ENCODE assay signal across 10 cellular contexts in genomic region chrX:153764786-153765137, GRCh38. TPM values are rescaled to one million over a fixed set of nuclear protein-coding genes. Genes with fewer than 3 reads are reported as not detected.
DNase-seq lines count a peak whose midpoint lies in the region; FAIRE-seq and TF ChIP-seq lines count a peak whose summit lies in the region.
"Had no signal": no experiment of that assay in that cellular context is flagged by ENCODE, and none has a peak within 500 bp of the region (broad histone marks: within the 10 kb centered on the region; RNA-seq: fewer than 3 reads in every experiment).

No MANE protein-coding gene starts in this region.

- no peak for TF ChIP-seq CTCF in AG10803 (conservative IDR thresholded peaks at IDR 0.05; ENCODE audit: low read length)
- TF ChIP-seq CTCF in adrenal gland (IDR thresholded peaks at IDR 0.05), result no peak
- no peak for TF ChIP-seq CTCF in kidney (IDR thresholded peaks at IDR 0.05; ENCODE audit: borderline replicate concordance, extremely low read depth, insufficient read depth)

- H3K27me3 ChIP-seq in adrenal gland, result no peaks in the 10 kb centered on the region
- H3K27me3 ChIP-seq in mesenchymal stem cell (ENCODE audit: control insufficient read depth in 1 of 2, insufficient read depth in 1 of 2, low read length in 2 of 2), result peaks cover 0 to 2% of the 10 kb centered on the region in 2 experiments

- H4K8ac ChIP-seq in mesenchymal stem cell (ENCODE audit: low read length), result peak overlapping the region; percentile 72

- DNase-seq in AG10803 (ENCODE audit: low read depth) (no peak), adrenal gland (peak in 2 of 7 donors; percentile 13 to 17), mesenchymal stem cell (no peak), DMS153 (lab: John Stamatoyannopoulos, UW) (no peak), kidney (no peak), HPDE6-E6E7 (ENCODE audit: extremely low spot score) (no peak)
- DNase-seq: NCI-H2081 treated with DMSO at 0.1 percent for 48 hours had no signal

- peak overlapping the region in 1 of 2 experiments; percentile 96 for H3K14ac ChIP-seq in mesenchymal stem cell (ENCODE audit: low read length in 2 of 2)

- peak overlapping the region in 1 of 2 experiments; percentile 63 for H2BK12ac ChIP-seq in mesenchymal stem cell (ENCODE audit: low read length in 2 of 2)

- H3K23ac ChIP-seq in mesenchymal stem cell (ENCODE audit: low read length in 2 of 2), result peak overlapping the region in 1 of 2 experiments; percentile 9

- H3K27ac ChIP-seq in adrenal gland, result peak overlapping the region; percentile 7 to 87 (median 75)
- H3K27ac ChIP-seq in mesenchymal stem cell (ENCODE audit: low read length, poor library complexity, severe bottlenecking), result no peak overlapping the region
- H3K27ac ChIP-seq in kidney (ENCODE audit: low read depth in 2 of 2, low read length in 2 of 2), result no peak overlapping the region
- H3K27ac ChIP-seq: parathyroid adenoma had no signal

- peak overlapping the region; percentile 79 for H2BK120ac ChIP-seq in mesenchymal stem cell (ENCODE audit: low read depth, low read length)

- intact Hi-C loops in adrenal gland (cut with DNase I) (loop anchor here (5.0 kb wide), 1 partner anchor 193 kb away; no protein-coding TSS in a partner anchor), kidney (cut with DNase I) (loop anchor here (10.0 kb wide), 1 partner anchor 190 kb away; no protein-coding TSS in a partner anchor)

- H3K79me1 ChIP-seq in mesenchymal stem cell (replicated peaks; ENCODE audit: low read length, poor library complexity, severe bottlenecking), result peaks cover 9% of the 10 kb centered on the region

- peak overlapping the region; percentile 61 for H3K4me3 ChIP-seq in AG10803 (ENCODE audit: low read length)
- H3K4me3 ChIP-seq in adrenal gland, result peak overlapping the region in 1 of 4 donors; percentile 42
- H3K4me3 ChIP-seq in mesenchymal stem cell (ENCODE audit: insufficient read depth in 1 of 2, low read depth in 1 of 2, low read length in 2 of 2), result peak overlapping the region in 1 of 2 experiments; percentile 78
- H3K4me3 ChIP-seq in kidney (ENCODE audit: low read length in 2 of 2), result no peak overlapping the region

- peak overlapping the region; percentile 75 to 81 for H3K4ac ChIP-seq in mesenchymal stem cell (ENCODE audit: low read depth in 1 of 2, low read length in 2 of 2)

- H2BK15ac ChIP-seq in mesenchymal stem cell (ENCODE audit: low read depth, poor library complexity, severe bottlenecking), result peak overlapping the region; percentile 67

- 51 to 77% (median 61%) methylated on average over 3 to 7 of the region's 7 CpGs; no CpG with 5 or more reads in 1 of the 4 donors for WGBS in adrenal gland, 4 donors
- 92% methylated on average over 4 of the region's 7 CpGs for WGBS in mesenchymal stem cell

- no peak overlapping the region for H2BK5ac ChIP-seq in mesenchymal stem cell (ENCODE audit: low read depth, low read length, poor library complexity, severe bottlenecking)

- no peak for FAIRE-seq in kidney (lab: Jason Lieb, UNC)
- FAIRE-seq: GM18507 had no signal

- no peak overlapping the region for H2AFZ ChIP-seq in mesenchymal stem cell (ENCODE audit: low read depth, low read length)
- H2AFZ ChIP-seq: parathyroid adenoma had no signal

- peak overlapping the region; percentile 97 for H4K91ac ChIP-seq in mesenchymal stem cell (ENCODE audit: low read length)

- H3K4me1 ChIP-seq in adrenal gland (replicated peaks in 1 of 2) (peaks cover 0 to 18% of the 10 kb centered on the region in 2 donors), mesenchymal stem cell (ENCODE audit: control insufficient read depth, insufficient read depth, low read depth, low read length) (peaks cover 30% of the 10 kb centered on the region), kidney (ENCODE audit: control insufficient read depth in 1 of 2, insufficient read depth in 1 of 2, low read depth in 1 of 2, low read length in 2 of 2) (no peaks in the 10 kb centered on the region)
- H3K4me1 ChIP-seq: parathyroid adenoma had no signal

- H3K9me3 ChIP-seq in adrenal gland (replicated peaks in 1 of 3), result no peaks in the 10 kb centered on the region
- H3K9me3 ChIP-seq in mesenchymal stem cell (ENCODE audit: control insufficient read depth, low read length), result no peaks in the 10 kb centered on the region
- no peaks in the 10 kb centered on the region for H3K9me3 ChIP-seq in kidney (ENCODE audit: control insufficient read depth in 1 of 2, low read length in 2 of 2)

- H3K18ac ChIP-seq in mesenchymal stem cell (ENCODE audit: low read depth in 1 of 2, low read length in 2 of 2), result peak overlapping the region; percentile 29 to 96

- H2AK5ac ChIP-seq in mesenchymal stem cell (ENCODE audit: low read length, severe bottlenecking), result peak overlapping the region; percentile 48

- H3K4me2 ChIP-seq in mesenchymal stem cell (ENCODE audit: low read length, poor library complexity, severe bottlenecking), result peak overlapping the region; percentile 58

- no peaks in the 10 kb centered on the region for H3K36me3 ChIP-seq in adrenal gland (replicated peaks in 1 of 2)
- peaks cover 3 to 30% of the 10 kb centered on the region in 2 experiments for H3K36me3 ChIP-seq in mesenchymal stem cell (ENCODE audit: control insufficient read depth in 1 of 2, insufficient read depth in 2 of 2, low read depth in 1 of 2, low read length in 2 of 2)
- no peaks in the 10 kb centered on the region for H3K36me3 ChIP-seq in kidney (ENCODE audit: control insufficient read depth in 1 of 2, insufficient read depth in 2 of 2, low read length in 2 of 2)

- peak overlapping the region; percentile 84 for H3K9ac ChIP-seq in mesenchymal stem cell (ENCODE audit: low read length)
- no peak overlapping the region for H3K9ac ChIP-seq in kidney (ENCODE audit: low read length in 2 of 2)
- H3K9ac ChIP-seq: parathyroid adenoma had no signal

- no peak for TF ChIP-seq POLR2A in adrenal gland (IDR thresholded peaks at IDR 0.05)

RNA-seq across cellular contexts. Expression of gene PLXNB3, which starts 0.7 kb away (rescaled TPM):
- total RNA-seq in adrenal gland (100 to 1,000 TPM in 1 of 8 donors, 10 to 100 TPM in 7; 31.2 to 103 (median 41.4) TPM), kidney (5.6 TPM)
- polyA plus RNA-seq in adrenal gland (100 to 1,000 TPM in 1 of 3 donors, 10 to 100 TPM in 2; 21.7 to 119 (median 87.3) TPM), kidney (ENCODE audit: insufficient read depth, low read depth, low replicate concordance) (2.2 TPM)
- polyA plus RNA-seq in mesenchymal stem cell (2013, experiment 1 of 2), result 8.0 TPM
- 8.5 TPM for polyA plus RNA-seq in mesenchymal stem cell (2013, experiment 2 of 2)

RNA-seq across cellular contexts. Expression of gene SRPK3, which starts 16.1 kb away (rescaled TPM):
- 1 to 10 TPM in 4 of 8 donors, under 1 TPM in 3, not detected in 1; 0.14 to 2.9 (median 1.2) TPM for total RNA-seq in adrenal gland
- 10 to 100 TPM in 1 of 3 donors, 1 to 10 TPM in 1, under 1 TPM in 1; 0.31 to 20.5 (median 4.9) TPM for polyA plus RNA-seq in adrenal gland
- 0.03 TPM for polyA plus RNA-seq in mesenchymal stem cell (2013, experiment 1 of 2)
- polyA plus RNA-seq in mesenchymal stem cell (2013, experiment 2 of 2), result 0.03 TPM
- 1.1 TPM for total RNA-seq in kidney
- 0.58 TPM for polyA plus RNA-seq in kidney (ENCODE audit: insufficient read depth, low read depth, low replicate concordance)
- total RNA-seq: CD8-positive, alpha-beta T cell had no signal

RNA-seq across cellular contexts. Expression of gene IDH3G, which starts 29.4 kb away (rescaled TPM):
- 100 to 1,000 TPM in 2 of 8 donors, 10 to 100 TPM in 6; 75.8 to 144 (median 85.2) TPM for total RNA-seq in adrenal gland
- polyA plus RNA-seq in adrenal gland, result 100 to 1,000 TPM in 2 of 3 donors, 10 to 100 TPM in 1; 73.9 to 112 (median 111) TPM
- 73.4 TPM for polyA plus RNA-seq in mesenchymal stem cell (2013, experiment 1 of 2)
- polyA plus RNA-seq in mesenchymal stem cell (2013, experiment 2 of 2), result 71.2 TPM
- 62.1 TPM for total RNA-seq in kidney
- polyA plus RNA-seq in kidney (ENCODE audit: insufficient read depth, low read depth, low replicate concordance), result 100 TPM

RNA-seq across cellular contexts. Expression of gene SSR4, which starts 29.7 kb away (rescaled TPM):
- 100 to 1,000 TPM; 162 to 609 (median 339) TPM for total RNA-seq in adrenal gland
- 1,000 to 10,000 TPM in 1 of 3 donors, 100 to 1,000 TPM in 2; 195 to 1,349 (median 921) TPM for polyA plus RNA-seq in adrenal gland
- polyA plus RNA-seq in mesenchymal stem cell (2013, experiment 1 of 2), result 398 TPM
- 402 TPM for polyA plus RNA-seq in mesenchymal stem cell (2013, experiment 2 of 2)
- 226 TPM for total RNA-seq in kidney
- 473 TPM for polyA plus RNA-seq in kidney (ENCODE audit: insufficient read depth, low read depth, low replicate concordance)

RNA-seq across cellular contexts. Expression of gene ABCD1, which starts 40.1 kb away (rescaled TPM):
- 10 to 100 TPM; 36.5 to 78.0 (median 53.4) TPM for total RNA-seq in adrenal gland
- 10 to 100 TPM; 29.7 to 58.6 (median 42.3) TPM for polyA plus RNA-seq in adrenal gland
- polyA plus RNA-seq in mesenchymal stem cell (2013, experiment 1 of 2), result 15.8 TPM
- polyA plus RNA-seq in mesenchymal stem cell (2013, experiment 2 of 2), result 15.4 TPM
- total RNA-seq in kidney, result 13.7 TPM
- polyA plus RNA-seq in kidney (ENCODE audit: insufficient read depth, low read depth, low replicate concordance), result 5.2 TPM

Comparison
In these comparisons a context has a peak if more than half of its experiments do, and no peak if none do; other contexts are left out.
1. H3K27ac ChIP-seq: peak in adrenal gland (5 of 5); none in mesenchymal stem cell (single experiment) and kidney (0 of 2).